Comparison of ENCODE assay signal across 9 cellular contexts in the genomic region with DNA sequence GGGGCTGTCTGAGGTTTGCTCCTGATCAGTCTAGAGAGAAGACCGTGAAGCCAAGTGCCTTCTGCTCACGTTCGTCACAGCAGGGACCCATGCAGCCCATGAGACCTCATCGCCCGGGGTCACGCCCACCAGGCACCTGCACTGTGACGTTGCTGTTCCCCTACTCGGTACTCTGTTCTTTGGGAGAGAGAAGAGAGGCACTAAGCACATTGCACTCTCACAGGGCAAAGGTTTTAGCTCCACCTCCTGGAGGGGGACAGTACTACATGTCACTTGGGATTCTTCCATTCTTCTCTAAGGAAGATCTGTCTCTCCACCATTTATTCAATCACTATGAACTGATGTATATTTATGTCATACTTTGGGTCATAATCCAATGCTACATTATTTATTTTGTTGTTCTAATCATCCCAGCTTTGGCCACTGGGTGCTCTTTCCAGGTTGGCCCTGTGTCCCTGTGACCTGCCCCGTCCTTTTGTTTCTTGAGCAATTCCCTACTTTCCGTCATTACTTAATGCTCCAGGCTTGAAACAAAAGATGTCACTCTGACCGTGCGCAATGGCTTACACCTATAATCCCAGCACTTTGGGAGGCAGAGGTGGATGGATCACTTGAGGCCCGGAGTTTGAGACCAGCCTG. TPM values are rescaled to one million over a fixed set of nuclear protein-coding genes. Genes with fewer than 3 reads are reported as not detected.
DNase-seq lines count a peak whose midpoint lies in the region; ATAC-seq and TF ChIP-seq lines count a peak whose summit lies in the region.
"Had no signal": no experiment of that assay in that cellular context is flagged by ENCODE, and none has a peak within 500 bp of the region (broad histone marks: within the 10 kb centered on the region; RNA-seq: fewer than 3 reads in every experiment).

No MANE protein-coding gene starts in this region.

- peak overlapping the region in 1 of 10 donors; percentile 70 for H3K27ac Mint-ChIP-seq in naive thymus-derived CD8-positive, alpha-beta T cell

- ATAC-seq in naive thymus-derived CD8-positive, alpha-beta T cell = peak; percentile 88 to 90
- no peak for ATAC-seq in HG02763 (IDR thresholded peaks at IDR 0.05; ENCODE audit: unreplicated experiment)

- no peaks in the 10 kb centered on the region for H3K9me3 Mint-ChIP-seq in naive thymus-derived CD8-positive, alpha-beta T cell

- H3K27me3 ChIP-seq in tibial nerve = no peaks in the 10 kb centered on the region

- H3K36me3 ChIP-seq in tibial nerve = no peaks in the 10 kb centered on the region

- H3K36me3 Mint-ChIP-seq in naive thymus-derived CD8-positive, alpha-beta T cell = no peaks in the 10 kb centered on the region

- H3K4me3 Mint-ChIP-seq in naive thymus-derived CD8-positive, alpha-beta T cell = no peak overlapping the region

- TF ChIP-seq EP300 in tibial nerve (IDR thresholded peaks at IDR 0.05) = no peak

- H3K4me1 ChIP-seq in tibial nerve = no peaks in the 10 kb centered on the region

- H3K9me3 ChIP-seq in tibial nerve = no peaks in the 10 kb centered on the region

- DNase-seq in NCI-H2196 treated with DMSO at 0.1 percent for 48 hours (lab: John Stamatoyannopoulos, UW; ENCODE audit: unreplicated experiment) (peak; percentile 29), tibial nerve (ENCODE audit: low spot score in 2 of 2) (peak in 1 of 2 donors; percentile 31)
- DNase-seq in activated CD4-positive, alpha-beta T cell treated with anti-CD3 and anti-CD28 coated beads for 48 hours = peak; percentile 74
- DNase-seq in effector CD4-positive, alpha-beta T cell = peak; percentile 51
- DNase-seq in naive thymus-derived CD8-positive, alpha-beta T cell = peak; percentile 22 to 69 (median 50)
- DNase-seq: left cardiac atrium had no signal

- TF ChIP-seq CTCF in 22Rv1 (IDR thresholded peaks at IDR 0.05) (peak; percentile 86), GM12875 (IDR thresholded peaks at IDR 0.05; ENCODE audit: borderline replicate concordance, insufficient read depth, low read depth, low read length) (peak; percentile 78), tibial nerve (IDR thresholded peaks at IDR 0.05) (peak; percentile 31 to 47 (median 43))

- H3K27ac ChIP-seq in 22Rv1 (no peak overlapping the region), tibial nerve (no peak overlapping the region)

- 48 to 61% methylated on average over 7 to 13 of the region's 13 CpGs for WGBS in tibial nerve, 2 donors

- H3K4me3 ChIP-seq in GM12875 (ENCODE audit: low read depth, low read length) = no peak overlapping the region
- H3K4me3 ChIP-seq in tibial nerve = no peak overlapping the region

- TF ChIP-seq POLR2A in tibial nerve (IDR thresholded peaks at IDR 0.05) = no peak

- POLR2A ChIA-PET in naive thymus-derived CD8-positive, alpha-beta T cell (lab: Charles Lee) = interaction anchor here (0.6 kb wide), 1 partner anchor 82 kb away, joined by 5 read pairs; no protein-coding TSS in a partner anchor

- peaks cover 0 to 4% (median 2%) of the 10 kb centered on the region in 4 donors for H3K4me1 Mint-ChIP-seq in naive thymus-derived CD8-positive, alpha-beta T cell

- peaks cover 9 to 37% (median 18%) of the 10 kb centered on the region in 5 donors for H3K27me3 Mint-ChIP-seq in naive thymus-derived CD8-positive, alpha-beta T cell

RNA-seq across cellular contexts. Expression of a gene that starts 31.4 kb away (rescaled TPM):
- total RNA-seq in naive thymus-derived CD8-positive, alpha-beta T cell = 10 to 100 TPM; 44.8 to 49.0 TPM
- polyA plus RNA-seq in naive thymus-derived CD8-positive, alpha-beta T cell = 10 to 100 TPM; 13.1 to 30.9 (median 27.8) TPM
- total RNA-seq in tibial nerve = 10 to 100 TPM; 61.6 to 70.8 (median 65.3) TPM

RNA-seq across cellular contexts. Expression of a gene that starts 36.6 kb away (rescaled TPM):
- total RNA-seq in naive thymus-derived CD8-positive, alpha-beta T cell = 10 to 100 TPM; 33.5 to 36.1 TPM
- 10 to 100 TPM; 11.2 to 14.9 (median 13.4) TPM for polyA plus RNA-seq in naive thymus-derived CD8-positive, alpha-beta T cell
- total RNA-seq in tibial nerve = 10 to 100 TPM; 16.4 to 32.7 (median 24.5) TPM
